ENCODE assay signal across 12 cellular contexts in genomic region chr5:59276277-59276647, GRCh38.
DNase-seq lines count a peak whose midpoint lies in the region; ATAC-seq and TF ChIP-seq lines count a peak whose summit lies in the region.
"Had no signal": no experiment of that assay in that cellular context is flagged by ENCODE, and none has a peak within 500 bp of the region (broad histone marks: within the 10 kb centered on the region; RNA-seq: fewer than 3 reads in every experiment).

No MANE protein-coding gene starts in this region.

- in situ Hi-C loops in GM23248 (cut with MboI), result no loop called here

- peak overlapping the region in 4 of 5 experiments; percentile 81 to 95 (median 87) for H3K4me3 Mint-ChIP-seq in brain

- no peaks in the 10 kb centered on the region for H3K36me3 ChIP-seq in GM23248 (ENCODE audit: low read depth)
- no peaks in the 10 kb centered on the region for H3K36me3 ChIP-seq in iPS-20b (ENCODE audit: insufficient read depth, low read depth, low read length)
- H3K36me3 ChIP-seq in H7 (replicated peaks; ENCODE audit: control insufficient read depth, insufficient read depth, low read length), result no peaks in the 10 kb centered on the region

- no peaks in the 10 kb centered on the region for H3K36me3 Mint-ChIP-seq in brain
- H3K36me3 Mint-ChIP-seq: CD8-positive, alpha-beta T cell had no signal

- H3K4me1 ChIP-seq in GM23248 (ENCODE audit: insufficient read depth) (peaks cover 3% of the 10 kb centered on the region; the same call in 1 of the 2 replicates), iPS-20b (ENCODE audit: insufficient read depth, low read length) (peaks cover 8% of the 10 kb centered on the region)

- H3K27me3 ChIP-seq in GM23248 (replicated peaks; ENCODE audit: insufficient read depth) (no peaks in the 10 kb centered on the region; the same call in 1 of the 2 replicates), iPS-20b (ENCODE audit: insufficient read depth, low read length) (no peaks in the 10 kb centered on the region), H7 (ENCODE audit: control insufficient read depth, insufficient read depth, low read length) (no peaks in the 10 kb centered on the region)

- no peak overlapping the region for H3K9ac ChIP-seq in GM23248
- H3K9ac ChIP-seq in iPS-20b (ENCODE audit: low read depth, low read length), result no peak overlapping the region

- DNase-seq in GM23248, result peak; percentile 3
- DNase-seq in retinal pigment epithelial cell (ENCODE audit: low read depth), result no peak
- no peak for DNase-seq in activated naive CD4-positive, alpha-beta T cell treated with Interleukin-2 at 50 U/mL for 16 hours
- no peak for DNase-seq in H7
- DNase-seq: activated CD4-positive, alpha-beta T cell treated with anti-CD3 and anti-CD28 coated beads, Interleukin-2, amount 10 ng/mL, durations not matched to agents 7 days and 5 days; CD8-positive, alpha-beta T cell; NCI-H187 treated with DMSO at 0.1 percent for 48 hours; SHP77 treated with DMSO at 0.1 percent for 48 hours had no signal

- H3K27me3 Mint-ChIP-seq in brain, result no peaks in the 10 kb centered on the region

- no peaks in the 10 kb centered on the region; the same call in 1 of the 2 replicates for H3K9me2 ChIP-seq in GM23248 (ENCODE audit: insufficient read depth)

- no peak overlapping the region for H3K27ac ChIP-seq in GM23248
- no peak overlapping the region for H3K27ac ChIP-seq in iPS-20b (ENCODE audit: low read length)

- no peaks in the 10 kb centered on the region for H3K9me3 ChIP-seq in GM23248 (ENCODE audit: low read depth)
- H3K9me3 ChIP-seq in iPS-20b (ENCODE audit: insufficient read depth, low read depth, low read length), result no peaks in the 10 kb centered on the region

- peak overlapping the region; percentile 79 for H3K4me3 ChIP-seq in GM23248
- peak overlapping the region; percentile 63; the same call in 1 of the 2 replicates for H3K4me3 ChIP-seq in iPS-20b (ENCODE audit: low read length)
- H3K4me3 ChIP-seq in retinal pigment epithelial cell (ENCODE audit: low read length), result peak overlapping the region; percentile 57
- H3K4me3 ChIP-seq in H7 (ENCODE audit: insufficient read depth, low read depth, low read length), result no peak overlapping the region

- WGBS in GM23248 (ENCODE audit: low coverage in 1 of 2, low lambda C conversion rate in 2 of 2, missing lambda C conversion rate in 2 of 2), 2 experiments, result 34 to 37% methylated on average over 2 of the region's 2 CpGs

- H3F3A ChIP-seq in GM23248 (ENCODE audit: insufficient read depth), result no peaks in the 10 kb centered on the region

- no peaks in the 10 kb centered on the region for H3K9me3 Mint-ChIP-seq in brain
- H3K9me3 Mint-ChIP-seq: activated CD4-positive, alpha-beta T cell treated with anti-CD3 and anti-CD28 coated beads, Interleukin-2, amount 10 ng/mL, durations not matched to agents 7 days and 5 days; CD8-positive, alpha-beta T cell had no signal

- no peaks in the 10 kb centered on the region for H3K79me2 ChIP-seq in GM23248 (ENCODE audit: insufficient read depth)

- peaks cover 46% of the 10 kb centered on the region for H3K4me1 Mint-ChIP-seq in brain

- H2AFZ ChIP-seq in GM23248, result peak overlapping the region; percentile 91

- peak overlapping the region in 2 of 5 experiments; percentile 86 to 97 for H3K27ac Mint-ChIP-seq in brain
- H3K27ac Mint-ChIP-seq: activated CD4-positive, alpha-beta T cell treated with anti-CD3 and anti-CD28 coated beads, Interleukin-2, amount 10 ng/mL, durations not matched to agents 7 days and 5 days; CD8-positive, alpha-beta T cell had no signal

- H4K20me1 ChIP-seq in GM23248 (ENCODE audit: insufficient read depth), result no peaks in the 10 kb centered on the region

- TF ChIP-seq CTCF in brain (conservative IDR thresholded peaks at IDR 0.05) (no peak), retinal pigment epithelial cell (conservative IDR thresholded peaks at IDR 0.05; ENCODE audit: low read depth, low read length) (no peak)

- peak overlapping the region; percentile 95 for H3K4me2 ChIP-seq in GM23248 (ENCODE audit: unreplicated experiment)

- ATAC-seq in GM21786 (IDR thresholded peaks at IDR 0.05; ENCODE audit: unreplicated experiment) (no peak), HG03025 (IDR thresholded peaks at IDR 0.05; ENCODE audit: low FRiP score, unreplicated experiment) (no peak)
- ATAC-seq: CD8-positive, alpha-beta T cell had no signal
